25 cellular contexts compared by ENCODE assay signal in the genomic region with DNA sequence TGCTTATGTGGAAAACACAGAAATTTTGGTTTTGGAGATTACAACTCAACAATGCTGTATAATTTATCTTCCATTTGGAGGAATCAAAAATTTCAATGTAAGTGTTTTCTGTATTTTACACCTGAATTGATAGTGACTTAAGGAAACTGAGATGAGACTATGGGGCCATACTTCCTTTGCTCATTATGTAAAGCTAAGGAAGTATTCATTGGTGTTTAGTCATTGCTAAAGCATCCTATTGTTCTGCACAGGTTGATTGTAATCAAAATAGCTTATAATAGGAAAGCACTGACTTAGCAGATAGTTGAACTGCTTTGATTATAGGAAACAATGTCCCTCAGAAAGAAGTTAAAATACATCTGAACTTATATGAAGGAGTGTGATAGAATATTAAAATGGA.
"Had no signal": no experiment of that assay in that cellular context is flagged by ENCODE, and none has a peak within 500 bp of the region (broad histone marks: within the 10 kb centered on the region; RNA-seq: fewer than 3 reads in every experiment).

No MANE protein-coding gene starts in this region.

- H3K27me3 ChIP-seq: colonic mucosa, gastrocnemius medialis, spleen, testis, tibial artery had no signal

- DNase-seq: colonic mucosa; effector CD8-positive, alpha-beta T cell; endodermal cell; gastrocnemius medialis; head of caudate nucleus; kidney; midbrain; naive thymus-derived CD4-positive, alpha-beta T cell; nephron progenitor cell; nucleus accumbens; right cardiac atrium; spleen; stimulated activated CD4-positive, alpha-beta T cell treated with anti-CD3 and anti-CD28 coated beads, Interleukin-4, amount 100 ng/mL, for 4 hours; stimulated activated naive CD8-positive, alpha-beta T cell treated with anti-CD3 and anti-CD28 coated beads, Interleukin-15, Interleukin-2, amounts not matched to agents 100 U/mL and 50 U/mL, for 24 hours; substantia nigra; testis; tibial artery had no signal

- H3K36me3 ChIP-seq: colonic mucosa, gastrocnemius medialis, prostate gland, spleen, tibial artery had no signal

- H3K9me3 ChIP-seq: colonic mucosa, gastrocnemius medialis, prostate gland, testis, tibial artery had no signal

- H3K27me3 Mint-ChIP-seq: dendritic cell treated with granulocyte-macrophage colony-stimulating factor and Interleukin-4, amounts not matched to agents 40 ng/mL and 50 ng/mL, for 4 days; memory B cell; naive thymus-derived CD4-positive, alpha-beta T cell; stimulated activated memory B cell treated with anti-CD40 and anti-IgM and Interleukin-4, amounts not matched to agents 10 μg/mL and 1 μg/mL and 100 μg/mL, for 72 hours; type B pancreatic cell had no signal

- H3K4me1 ChIP-seq: colonic mucosa, gastrocnemius medialis, prostate gland, spleen, testis, tibial artery had no signal

- H3K4me3 Mint-ChIP-seq: dendritic cell treated with granulocyte-macrophage colony-stimulating factor and Interleukin-4, amounts not matched to agents 40 ng/mL and 50 ng/mL, for 4 days; endodermal cell; memory B cell; naive thymus-derived CD4-positive, alpha-beta T cell; nephron progenitor cell; stimulated activated memory B cell treated with anti-CD40 and anti-IgM and Interleukin-4, amounts not matched to agents 10 μg/mL and 1 μg/mL and 100 μg/mL, for 72 hours; type B pancreatic cell had no signal

- H3K4me3 ChIP-seq: colonic mucosa, gastrocnemius medialis, lung, prostate gland, skin epidermis, spleen, testis, tibial artery had no signal

- FAIRE-seq: kidney had no signal

- H3K27ac ChIP-seq: colonic mucosa, gastrocnemius medialis, prostate gland, skin epidermis, spleen, testis, tibial artery had no signal

- H3K4me1 Mint-ChIP-seq: memory B cell; naive thymus-derived CD4-positive, alpha-beta T cell; nephron progenitor cell; stimulated activated memory B cell treated with anti-CD40 and anti-IgM and Interleukin-4, amounts not matched to agents 10 μg/mL and 1 μg/mL and 100 μg/mL, for 72 hours had no signal

- ATAC-seq: gastrocnemius medialis; left lobe of liver; naive thymus-derived CD4-positive, alpha-beta T cell; right cardiac atrium; stimulated activated memory B cell treated with anti-CD40 and anti-IgM and Interleukin-4, amounts not matched to agents 10 μg/mL and 1 μg/mL and 100 μg/mL, for 72 hours; stimulated activated naive CD8-positive, alpha-beta T cell treated with anti-CD3 and anti-CD28 coated beads, Interleukin-15, Interleukin-2, amounts not matched to agents 100 U/mL and 50 U/mL, for 24 hours had no signal

- H3K36me3 Mint-ChIP-seq: memory B cell; naive thymus-derived CD4-positive, alpha-beta T cell; stimulated activated memory B cell treated with anti-CD40 and anti-IgM and Interleukin-4, amounts not matched to agents 10 μg/mL and 1 μg/mL and 100 μg/mL, for 72 hours; type B pancreatic cell had no signal

- H3K9me3 Mint-ChIP-seq: endodermal cell, nephron progenitor cell, type B pancreatic cell had no signal

- H3K27ac Mint-ChIP-seq: dendritic cell treated with granulocyte-macrophage colony-stimulating factor and Interleukin-4, amounts not matched to agents 40 ng/mL and 50 ng/mL, for 4 days; endodermal cell; memory B cell; naive thymus-derived CD4-positive, alpha-beta T cell; nephron progenitor cell; stimulated activated memory B cell treated with anti-CD40 and anti-IgM and Interleukin-4, amounts not matched to agents 10 μg/mL and 1 μg/mL and 100 μg/mL, for 72 hours; type B pancreatic cell had no signal
